In genomic region chr5:177427211-177427822, GRCh38 we compare ENCODE assay signal across 8 cellular contexts. TPM values are rescaled to one million over a fixed set of nuclear protein-coding genes. Genes with fewer than 3 reads are reported as not detected.
DNase-seq lines count a peak whose midpoint lies in the region; ATAC-seq and TF ChIP-seq lines count a peak whose summit lies in the region.

No MANE protein-coding gene starts in this region.

- ATAC-seq in RWPE2 (ENCODE audit: low read depth): no peak

- peak overlapping the region; percentile 99 for H3K4me2 ChIP-seq in fibroblast of lung (ENCODE audit: extremely low read depth, insufficient read depth, low read length)

- peaks cover 21% of the 10 kb centered on the region for H3K79me2 ChIP-seq in fibroblast of lung (ENCODE audit: control insufficient read depth, insufficient read depth, low read length)

- peak; percentile 29 for DNase-seq in NK-92 treated with Interleukin-12 subunit alpha and Interleukin-12 subunit beta, amount 100 ng/mL, for 24 hours (lab: John Stamatoyannopoulos, UW)
- DNase-seq in NK-92 (lab: John Stamatoyannopoulos, UW; ENCODE audit: unreplicated experiment): no peak
- no peak for DNase-seq in RWPE2 (ENCODE audit: low spot score)
- no peak for DNase-seq in fibroblast of lung (ENCODE audit: low read depth in 2 of 2)
- DNase-seq in SHP77 treated with DMSO at 0.1 percent for 48 hours (lab: John Stamatoyannopoulos, UW): no peak
- no peak for DNase-seq in nucleus accumbens (lab: John Stamatoyannopoulos, UW)
- DNase-seq in cortex of kidney (lab: John Stamatoyannopoulos, UW): no peak

- peaks cover 3% of the 10 kb centered on the region for H3K4me1 ChIP-seq in RWPE2 (ENCODE audit: insufficient read depth, poor library complexity, severe bottlenecking)
- H3K4me1 ChIP-seq in fibroblast of lung (ENCODE audit: control insufficient read depth, extremely low read depth, insufficient read depth, low read length): peaks cover 12% of the 10 kb centered on the region
- H3K4me1 ChIP-seq in rectal smooth muscle tissue (ENCODE audit: control insufficient read depth, insufficient read depth, low read length): peaks cover 11% of the 10 kb centered on the region

- peak overlapping the region; percentile 97 for H3K9ac ChIP-seq in fibroblast of lung (ENCODE audit: insufficient read depth, low read length)
- peak overlapping the region; percentile 87 for H3K9ac ChIP-seq in rectal smooth muscle tissue (ENCODE audit: low read length)

- H3K9me3 ChIP-seq in RWPE2 (ENCODE audit: severe bottlenecking) (no peaks in the 10 kb centered on the region), fibroblast of lung (ENCODE audit: control insufficient read depth, insufficient read depth, low read depth, low read length) (no peaks in the 10 kb centered on the region)

- H3K27ac ChIP-seq in RWPE2 (ENCODE audit: poor library complexity, severe bottlenecking): peak overlapping the region; percentile 52
- peak overlapping the region; percentile 84 for H3K27ac ChIP-seq in fibroblast of lung (ENCODE audit: insufficient read depth, low read length)
- H3K27ac ChIP-seq in rectal smooth muscle tissue (ENCODE audit: low read depth, low read length): peak overlapping the region; percentile 84

- peaks cover 20% of the 10 kb centered on the region for H3K36me3 ChIP-seq in RWPE2 (ENCODE audit: low read depth)
- H3K36me3 ChIP-seq in fibroblast of lung (ENCODE audit: control insufficient read depth, insufficient read depth, low read length): peaks cover 11% of the 10 kb centered on the region
- H3K36me3 ChIP-seq in rectal smooth muscle tissue (ENCODE audit: control insufficient read depth, insufficient read depth, low read length): peaks cover 8% of the 10 kb centered on the region

- TF ChIP-seq CTCF in RWPE2 (IDR thresholded peaks at IDR 0.05; ENCODE audit: poor library complexity, severe bottlenecking): no peak
- TF ChIP-seq CTCF in fibroblast of lung (conservative IDR thresholded peaks at IDR 0.05 in 1 of 2, IDR thresholded peaks at IDR 0.05 in 1 of 2; ENCODE audit: low read depth in 1 of 2, low read length in 2 of 2): no peak

- peak overlapping the region; percentile 44 for H2AFZ ChIP-seq in fibroblast of lung (ENCODE audit: low read length)

- no peaks in the 10 kb centered on the region for H4K20me1 ChIP-seq in fibroblast of lung (ENCODE audit: control insufficient read depth, extremely low read depth, insufficient read depth, low read length)

- H3K27me3 ChIP-seq in RWPE2 (ENCODE audit: insufficient read depth, poor library complexity, severe bottlenecking) (no peaks in the 10 kb centered on the region), fibroblast of lung (ENCODE audit: control insufficient read depth, insufficient read depth, low read length) (no peaks in the 10 kb centered on the region), rectal smooth muscle tissue (ENCODE audit: control insufficient read depth, insufficient read depth, low read length) (no peaks in the 10 kb centered on the region)

- H3K4me3 ChIP-seq in RWPE2 (ENCODE audit: severe bottlenecking): peak overlapping the region; percentile 81
- peak overlapping the region; percentile 75 to 88 (median 82) for H3K4me3 ChIP-seq in fibroblast of lung (replicated peaks in 1 of 4; ENCODE audit: control extremely low read depth in 1 of 4, insufficient read depth in 1 of 4, low read depth in 3 of 4, low read length in 4 of 4)
- peak overlapping the region; percentile 81 for H3K4me3 ChIP-seq in rectal smooth muscle tissue (ENCODE audit: low read length)

RNA-seq across cellular contexts. Expression of gene GRK6, which starts 0.8 kb away (rescaled TPM):
- total RNA-seq in fibroblast of lung: 13.1 and 15.0 TPM in 2 replicates
- 15.8 and 23.4 TPM in 2 replicates for polyA plus RNA-seq in fibroblast of lung
- 16.0 and 28.2 TPM in 2 replicates for polyA plus RNA-seq in fibroblast of lung (2012)
- 9.2 and 18.0 TPM in 2 replicates for polyA minus RNA-seq in fibroblast of lung (ENCODE audit: low replicate concordance)

RNA-seq across cellular contexts. Expression of gene F12, which starts 18.0 kb away (rescaled TPM):
- under 0.01 and 0.50 TPM in 2 replicates for total RNA-seq in fibroblast of lung
- 0.10 and 0.19 TPM in 2 replicates for polyA plus RNA-seq in fibroblast of lung
- 0.35 and 0.46 TPM in 2 replicates for polyA plus RNA-seq in fibroblast of lung (2012)
- not detected in 2 replicates for polyA minus RNA-seq in fibroblast of lung (ENCODE audit: low replicate concordance)

RNA-seq across cellular contexts. Expression of gene PRR7, which starts 19.3 kb away (rescaled TPM):
- 2.1 and 2.3 TPM in 2 replicates for total RNA-seq in fibroblast of lung
- 1.6 TPM in 2 replicates for polyA plus RNA-seq in fibroblast of lung
- polyA plus RNA-seq in fibroblast of lung (2012): 3.1 and 5.9 TPM in 2 replicates
- 0.78 and 1.9 TPM in 2 replicates for polyA minus RNA-seq in fibroblast of lung (ENCODE audit: low replicate concordance)

RNA-seq across cellular contexts. Expression of gene PFN3, which starts 26.9 kb away (rescaled TPM):
- not detected in 2 replicates for total RNA-seq in fibroblast of lung
- not detected in 2 replicates for polyA plus RNA-seq in fibroblast of lung
- polyA plus RNA-seq in fibroblast of lung (2012): not detected in 2 replicates
- not detected in 2 replicates for polyA minus RNA-seq in fibroblast of lung (ENCODE audit: low replicate concordance)

RNA-seq across cellular contexts. Expression of gene SLC34A1, which starts 43.1 kb away (rescaled TPM):
- total RNA-seq in fibroblast of lung: not detected in 2 replicates
- polyA plus RNA-seq in fibroblast of lung: not detected in 2 replicates
- polyA plus RNA-seq in fibroblast of lung (2012): not detected in 2 replicates
- polyA minus RNA-seq in fibroblast of lung (ENCODE audit: low replicate concordance): not detected in 2 replicates
